2 cellular contexts compared by ENCODE assay signal in genomic region chr20:35626386-35627001, GRCh38.
TF ChIP-seq lines count a peak whose summit lies in the region.

No MANE protein-coding gene starts in this region.

TF ChIP-seq in WTC11, 78 proteins besides CTCF, POLR2A, EP300 and RAD21:
- no peak for TF ChIP-seq ZNF263 (CRISPR knock-in tag; IDR thresholded peaks at IDR 0.05; ENCODE audit: low read depth)
- no peak for TF ChIP-seq TEAD1 (CRISPR knock-in tag; IDR thresholded peaks at IDR 0.05)
- TF ChIP-seq ZNF396 (CRISPR knock-in tag; IDR thresholded peaks at IDR 0.05; ENCODE audit: borderline replicate concordance): no peak
- no peak for TF ChIP-seq GABPB1 (CRISPR knock-in tag; IDR thresholded peaks at IDR 0.05)
- no peak for TF ChIP-seq JUN (CRISPR knock-in tag; IDR thresholded peaks at IDR 0.05)
- no peak for TF ChIP-seq SMAD4 (CRISPR knock-in tag; IDR thresholded peaks at IDR 0.05)
- no peak for TF ChIP-seq MXD4 (CRISPR knock-in tag; IDR thresholded peaks at IDR 0.05; ENCODE audit: borderline replicate concordance)
- TF ChIP-seq, protein P1, sequence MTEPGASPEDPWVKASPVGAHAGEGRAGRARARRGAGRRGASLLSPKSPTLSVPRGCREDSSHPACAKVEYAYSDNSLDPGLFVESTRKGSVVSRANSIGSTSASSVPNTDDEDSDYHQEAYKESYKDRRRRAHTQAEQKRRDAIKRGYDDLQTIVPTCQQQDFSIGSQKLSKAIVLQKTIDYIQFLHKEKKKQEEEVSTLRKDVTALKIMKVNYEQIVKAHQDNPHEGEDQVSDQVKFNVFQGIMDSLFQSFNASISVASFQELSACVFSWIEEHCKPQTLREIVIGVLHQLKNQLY (CRISPR knock-in tag; IDR thresholded peaks at IDR 0.05): no peak
- no peak for TF ChIP-seq NR1H2 (CRISPR knock-in tag; IDR thresholded peaks at IDR 0.05)
- TF ChIP-seq MYBL2 (CRISPR knock-in tag; IDR thresholded peaks at IDR 0.05): no peak
- no peak for TF ChIP-seq PRDM15 (CRISPR knock-in tag; IDR thresholded peaks at IDR 0.05)
- TF ChIP-seq STAT6 (CRISPR knock-in tag; conservative IDR thresholded peaks at IDR 0.05; ENCODE audit: low read depth): no peak
- TF ChIP-seq NR3C1 (CRISPR knock-in tag; conservative IDR thresholded peaks at IDR 0.05; ENCODE audit: low read depth): no peak

TF ChIP-seq in endothelial cell of umbilical vein, 7 proteins besides CTCF, POLR2A, EP300 and RAD21:
- TF ChIP-seq POLR2AphosphoS5 (IDR thresholded peaks at IDR 0.05; ENCODE audit: insufficient read depth, low read depth, low read length) (no peak), JUN (IDR thresholded peaks at IDR 0.05; ENCODE audit: borderline replicate concordance, insufficient read depth, insufficient read length, low read depth) (no peak), EZH2 (IDR thresholded peaks at IDR 0.05; ENCODE audit: borderline replicate concordance, low read depth, low read length, severe bottlenecking) (no peak), FOS (IDR thresholded peaks at IDR 0.05; ENCODE audit: borderline replicate concordance, insufficient read depth, low read length) (no peak), MAX (IDR thresholded peaks at IDR 0.05; ENCODE audit: insufficient read depth, insufficient read length) (no peak), MYC (IDR thresholded peaks at IDR 0.05; ENCODE audit: low read depth, low read length) (no peak), GATA2 (IDR thresholded peaks at IDR 0.05; ENCODE audit: insufficient read depth, insufficient read length, low read depth, low read length) (no peak)
TF ChIP-seq in endothelial cell of umbilical vein: peak in this region for 0.
